In the genomic region with DNA sequence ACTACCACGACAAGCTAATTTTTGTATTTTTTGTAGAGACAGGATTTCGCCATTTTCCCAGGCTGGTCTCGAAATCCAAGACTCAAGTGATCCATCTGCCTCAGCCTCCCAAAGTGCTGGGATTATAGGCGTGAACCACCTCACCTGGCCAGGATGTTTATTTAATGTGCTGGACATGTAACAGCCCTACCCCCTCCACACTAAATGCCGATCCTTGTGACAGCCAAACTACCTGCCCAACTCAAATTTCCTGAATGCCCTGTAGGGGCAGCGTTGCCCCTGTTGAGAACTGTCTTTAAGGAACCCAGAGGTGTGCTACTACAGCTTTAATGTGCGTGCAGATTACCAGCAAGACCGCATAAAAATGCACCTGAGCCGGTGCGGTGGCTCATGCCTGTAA, we compare ENCODE assay signal across 13 cellular contexts. TPM values are rescaled to one million over a fixed set of nuclear protein-coding genes. Genes with fewer than 3 reads are reported as not detected.
A peak's percentile ranks its signal among the peaks of the same experiment; 100 is the strongest.
DNase-seq lines count a peak whose midpoint lies in the region; ATAC-seq, FAIRE-seq and TF ChIP-seq lines count a peak whose summit lies in the region.
"Had no signal": no experiment of that assay in that cellular context is flagged by ENCODE, and none has a peak within 500 bp of the region (broad histone marks: within the 10 kb centered on the region; RNA-seq: fewer than 3 reads in every experiment).

No MANE protein-coding gene starts in this region.

- H2AFZ ChIP-seq in keratinocyte (ENCODE audit: control insufficient read depth, low read length): no peak overlapping the region
- H2AFZ ChIP-seq in MM.1S (ENCODE audit: low read length): no peak overlapping the region

- H3K4me3 Mint-ChIP-seq in effector memory CD8-positive, alpha-beta T cell: no peak overlapping the region
- H3K4me3 Mint-ChIP-seq: natural killer cell had no signal

- FAIRE-seq in H54 (lab: Jason Lieb, UNC) (no peak), keratinocyte (lab: Jason Lieb, UNC) (no peak)
- FAIRE-seq: GM18507 had no signal

- DNase-seq in NCI-H146 (lab: John Stamatoyannopoulos, UW) (peak; percentile 50), NCI-H146 treated with DMSO at 0.1 percent for 48 hours (lab: John Stamatoyannopoulos, UW; ENCODE audit: unreplicated experiment) (no peak), H54 (ENCODE audit: insufficient read length, low spot score) (peak; percentile 27), keratinocyte (ENCODE audit: low read depth, low spot score) (no peak), MM.1S (no peak)
- DNase-seq in effector memory CD8-positive, alpha-beta T cell: no peak
- DNase-seq: GOT3, natural killer cell, Peyer's patch had no signal

- H3F3A ChIP-seq in MM.1S (ENCODE audit: insufficient read depth, low read length): no peaks in the 10 kb centered on the region

- no peaks in the 10 kb centered on the region for H3K9me3 ChIP-seq in keratinocyte (ENCODE audit: control insufficient read depth, low read depth, low read length)
- H3K9me3 ChIP-seq in MM.1S (replicated peaks; ENCODE audit: insufficient read depth, low read length): no peaks in the 10 kb centered on the region
- H3K9me3 ChIP-seq: body of pancreas, Peyer's patch had no signal

- H3K27me3 Mint-ChIP-seq in effector memory CD8-positive, alpha-beta T cell: peaks cover 22 to 53% of the 10 kb centered on the region in 2 donors

- no peaks in the 10 kb centered on the region for H3K36me3 Mint-ChIP-seq in effector memory CD8-positive, alpha-beta T cell (ENCODE audit: insufficient read depth)
- H3K36me3 Mint-ChIP-seq: natural killer cell had no signal

- no peak for TF ChIP-seq POLR2A in H54 (IDR thresholded peaks at IDR 0.05; ENCODE audit: low read depth, low read length)

- H3K4me3 ChIP-seq in keratinocyte (ENCODE audit: control insufficient read depth in 2 of 3, extremely low read depth in 1 of 3, insufficient read depth in 2 of 3, low read depth in 1 of 3, low read length in 3 of 3) (no peak overlapping the region), MM.1S (ENCODE audit: low read length) (no peak overlapping the region)
- H3K4me3 ChIP-seq: body of pancreas, Peyer's patch had no signal

- H3K9me3 Mint-ChIP-seq in effector memory CD8-positive, alpha-beta T cell: no peaks in the 10 kb centered on the region
- H3K9me3 Mint-ChIP-seq: natural killer cell had no signal

- H4K20me1 ChIP-seq in keratinocyte (ENCODE audit: control insufficient read depth, extremely low read depth, insufficient read depth, low read length): no peaks in the 10 kb centered on the region
- no peaks in the 10 kb centered on the region for H4K20me1 ChIP-seq in MM.1S (ENCODE audit: insufficient read depth, low read length)

- H3K9me1 ChIP-seq in keratinocyte (ENCODE audit: control insufficient read depth, extremely low read depth, insufficient read depth, low read length): no peaks in the 10 kb centered on the region

- H3K4me1 Mint-ChIP-seq in effector memory CD8-positive, alpha-beta T cell (ENCODE audit: low read depth in 2 of 2): no peaks in the 10 kb centered on the region
- H3K4me1 Mint-ChIP-seq: natural killer cell had no signal

- H3K27me3 ChIP-seq in keratinocyte (ENCODE audit: control insufficient read depth, extremely low read depth, insufficient read depth, low read length) (peaks cover 4% of the 10 kb centered on the region), MM.1S (replicated peaks; ENCODE audit: insufficient read depth, low read length) (no peaks in the 10 kb centered on the region)
- H3K27me3 ChIP-seq: body of pancreas, Peyer's patch had no signal

- peak; percentile 29 to 36 (median 34) for TF ChIP-seq CTCF in keratinocyte (optimal IDR thresholded peaks at IDR 0.05 in 1 of 3, IDR thresholded peaks at IDR 0.05 in 1 of 3, conservative IDR thresholded peaks at IDR 0.05 in 1 of 3; ENCODE audit: extremely low read depth in 1 of 3, insufficient read depth in 2 of 3, low read length in 3 of 3)
- no peak for TF ChIP-seq CTCF in MM.1S (IDR thresholded peaks at IDR 0.05; ENCODE audit: low read length)

- H3K27ac Mint-ChIP-seq in effector memory CD8-positive, alpha-beta T cell: no peak overlapping the region
- H3K27ac Mint-ChIP-seq: natural killer cell had no signal

- H3K27ac ChIP-seq in keratinocyte (ENCODE audit: control insufficient read depth, insufficient read depth, low read length): no peak overlapping the region
- no peak overlapping the region for H3K27ac ChIP-seq in MM.1S (ENCODE audit: low read length)
- H3K27ac ChIP-seq: body of pancreas, Peyer's patch had no signal

- H3K4me1 ChIP-seq in keratinocyte (ENCODE audit: control insufficient read depth, extremely low read depth, insufficient read depth, low read length) (peaks cover 4% of the 10 kb centered on the region), MM.1S (ENCODE audit: low read length) (no peaks in the 10 kb centered on the region)
- H3K4me1 ChIP-seq: body of pancreas, Peyer's patch had no signal

- H3K4me2 ChIP-seq in keratinocyte (ENCODE audit: control insufficient read depth, extremely low read depth, insufficient read depth, low read depth, low read length): no peak overlapping the region
- no peak overlapping the region for H3K4me2 ChIP-seq in MM.1S (ENCODE audit: low read depth, low read length)

- no peaks in the 10 kb centered on the region for H3K79me2 ChIP-seq in keratinocyte (ENCODE audit: control insufficient read depth, insufficient read depth, low read length)
- H3K79me2 ChIP-seq in MM.1S (ENCODE audit: low read length): no peaks in the 10 kb centered on the region

- H3K36me3 ChIP-seq in keratinocyte (ENCODE audit: control insufficient read depth in 2 of 2, extremely low read depth in 1 of 2, insufficient read depth in 2 of 2, low read length in 2 of 2) (no peaks in the 10 kb centered on the region), MM.1S (replicated peaks; ENCODE audit: insufficient read depth, low read length) (no peaks in the 10 kb centered on the region)
- H3K36me3 ChIP-seq: Peyer's patch had no signal

- ATAC-seq in SK-N-SH treated with all-trans-retinoic acid at 6 μM for 48 hours (0 out of 3 replicates have a peak, but pooled peaks have one; percentile 40), GM21717 (IDR thresholded peaks at IDR 0.05; ENCODE audit: unreplicated experiment) (no peak)
- ATAC-seq in effector memory CD8-positive, alpha-beta T cell (replicated peaks): no peak
- ATAC-seq: body of pancreas, natural killer cell had no signal

- dilution Hi-C loops in keratinocyte (cut with MboI; ENCODE audit: extremely low pct_ligation_motif_present, low sequenced_read_pairs): no loop called here

- H3K9ac ChIP-seq in keratinocyte (ENCODE audit: control insufficient read depth, extremely low read depth, insufficient read depth, low read length) (no peak overlapping the region), MM.1S (ENCODE audit: low read length) (no peak overlapping the region)

- H3K9me2 ChIP-seq in MM.1S (replicated peaks; ENCODE audit: insufficient read depth, low read length): no peaks in the 10 kb centered on the region

TF ChIP-seq in SK-N-SH treated with all-trans-retinoic acid at 6 μM for 48 hours, 23 proteins besides CTCF, POLR2A, EP300 and RAD21 (continues in another document):
- no peak for TF ChIP-seq RARB (CRISPR knock-in tag; IDR thresholded peaks at IDR 0.05)
- no peak for TF ChIP-seq TOX (CRISPR knock-in tag; IDR thresholded peaks at IDR 0.05; ENCODE audit: borderline replicate concordance)
- TF ChIP-seq, protein P1, sequence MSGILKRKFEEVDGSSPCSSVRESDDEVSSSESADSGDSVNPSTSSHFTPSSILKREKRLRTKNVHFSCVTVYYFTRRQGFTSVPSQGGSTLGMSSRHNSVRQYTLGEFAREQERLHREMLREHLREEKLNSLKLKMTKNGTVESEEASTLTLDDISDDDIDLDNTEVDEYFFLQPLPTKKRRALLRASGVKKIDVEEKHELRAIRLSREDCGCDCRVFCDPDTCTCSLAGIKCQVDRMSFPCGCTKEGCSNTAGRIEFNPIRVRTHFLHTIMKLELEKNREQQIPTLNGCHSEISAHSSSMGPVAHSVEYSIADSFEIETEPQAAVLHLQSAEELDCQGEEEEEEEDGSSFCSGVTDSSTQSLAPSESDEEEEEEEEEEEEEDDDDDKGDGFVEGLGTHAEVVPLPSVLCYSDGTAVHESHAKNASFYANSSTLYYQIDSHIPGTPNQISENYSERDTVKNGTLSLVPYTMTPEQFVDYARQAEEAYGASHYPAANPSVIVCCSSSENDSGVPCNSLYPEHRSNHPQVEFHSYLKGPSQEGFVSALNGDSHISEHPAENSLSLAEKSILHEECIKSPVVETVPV (CRISPR knock-in tag; IDR thresholded peaks at IDR 0.05): no peak
- no peak for TF ChIP-seq SNAI2 (CRISPR knock-in tag; IDR thresholded peaks at IDR 0.05)
- no peak for TF ChIP-seq ZC3H10 (CRISPR knock-in tag; IDR thresholded peaks at IDR 0.05)
- no peak for TF ChIP-seq OSR1 (CRISPR knock-in tag; IDR thresholded peaks at IDR 0.05)
- TF ChIP-seq ESRRG (CRISPR knock-in tag; IDR thresholded peaks at IDR 0.05): no peak

RNA-seq across cellular contexts. Expression of a gene that starts 48.1 kb away (rescaled TPM):
- 0.03 TPM in 2 of 3 replicates, not detected in the other for polyA plus RNA-seq in keratinocyte
- not detected for polyA plus RNA-seq in keratinocyte (2011; ENCODE audit: low read depth)
- polyA plus RNA-seq in keratinocyte (2011; cell fraction: cytosol; rRNA removed): not detected in 2 replicates
- polyA plus RNA-seq in keratinocyte (2011; cell fraction: nucleus; rRNA removed): 0.07 TPM in 1 of 2 replicates, not detected in the other
- 0.11 TPM in 1 of 2 replicates, not detected in the other for polyA plus RNA-seq in keratinocyte (2012; ENCODE audit: low replicate concordance)
- not detected in 3 replicates for polyA minus RNA-seq in keratinocyte
- polyA minus RNA-seq in keratinocyte (2011; cell fraction: cytosol; rRNA and poly(A)+ RNA removed): not detected
- not detected in 2 replicates for polyA minus RNA-seq in keratinocyte (2011; cell fraction: nucleus; rRNA and poly(A)+ RNA removed)

Comparison
In these comparisons a context has a peak if more than half of its experiments do, and no peak if none do; other contexts are left out.
1. DNase-seq: peak in NCI-H146 (single experiment) and H54 (single experiment); none in NCI-H146 treated with DMSO at 0.1 percent for 48 hours (single experiment), keratinocyte (single experiment), effector memory CD8-positive, alpha-beta T cell (0 of 3) and MM.1S (single experiment).